In genomic region chr11:103850419-103851165, GRCh38 we compare ENCODE assay signal across 28 cellular contexts.
DNase-seq lines count a peak whose midpoint lies in the region; ATAC-seq and TF ChIP-seq lines count a peak whose summit lies in the region.
"Had no signal": no experiment of that assay in that cellular context is flagged by ENCODE, and none has a peak within 500 bp of the region (broad histone marks: within the 10 kb centered on the region; RNA-seq: fewer than 3 reads in every experiment).

No MANE protein-coding gene starts in this region.

- intact Hi-C loops in body of pancreas (cut with DNase I) (no loop called here), lower lobe of right lung (cut with DNase I) (no loop called here)

- H3K9me3 Mint-ChIP-seq in GM23338: no peaks in the 10 kb centered on the region
- H3K9me3 Mint-ChIP-seq: activated T-cell treated with anti-CD3 and anti-CD28 coated beads, Interleukin-2, amount 50 U/mL, for 24 hours had no signal

- H3K27ac ChIP-seq in GM23338 (ENCODE audit: low read depth): no peak overlapping the region
- H3K27ac ChIP-seq in body of pancreas: peak overlapping the region; percentile 47 to 66 (median 56)
- H3K27ac ChIP-seq in lower lobe of right lung: peak overlapping the region; percentile 5
- H3K27ac ChIP-seq in smooth muscle cell (ENCODE audit: low read depth): peak overlapping the region; percentile 62
- H3K27ac ChIP-seq: BLaER1 treated with 17β-estradiol and CSF1 and Interleukin-3, amounts not matched to agents 10 nM and 100 nM; HL-60; left lung; RWPE1 had no signal

- H3K9me3 ChIP-seq in body of pancreas (no peaks in the 10 kb centered on the region), lower lobe of right lung (no peaks in the 10 kb centered on the region), smooth muscle cell (replicated peaks; ENCODE audit: low read depth) (no peaks in the 10 kb centered on the region)
- H3K9me3 ChIP-seq: adrenal gland, HAP-1, left lung, SK-N-SH, stomach had no signal

- H3K36me3 ChIP-seq in GM23338 (ENCODE audit: insufficient read depth) (no peaks in the 10 kb centered on the region), body of pancreas (replicated peaks in 1 of 2; ENCODE audit: insufficient read depth in 1 of 2, low read depth in 2 of 2) (no peaks in the 10 kb centered on the region), lower lobe of right lung (no peaks in the 10 kb centered on the region), smooth muscle cell (ENCODE audit: low read depth) (no peaks in the 10 kb centered on the region)
- H3K36me3 ChIP-seq: adrenal gland; BLaER1 treated with 17β-estradiol and CSF1 and Interleukin-3, amounts not matched to agents 10 nM and 100 nM; HAP-1; left lung; stomach had no signal

- no peak for TF ChIP-seq CTCF in GM23338 (conservative IDR thresholded peaks at IDR 0.05; ENCODE audit: low read depth in 2 of 2)
- no peak for TF ChIP-seq CTCF in body of pancreas (IDR thresholded peaks at IDR 0.05)
- TF ChIP-seq CTCF in lower lobe of right lung (IDR thresholded peaks at IDR 0.05): no peak
- no peak for TF ChIP-seq CTCF in smooth muscle cell (IDR thresholded peaks at IDR 0.05; ENCODE audit: borderline replicate concordance, insufficient read depth, poor library complexity, severe bottlenecking)

- H3K27ac Mint-ChIP-seq in GM23338: no peak overlapping the region
- H3K27ac Mint-ChIP-seq: activated T-cell treated with anti-CD3 and anti-CD28 coated beads, Interleukin-2, amount 50 U/mL, for 24 hours; progenitor cell of endocrine pancreas had no signal

- H3K9ac ChIP-seq in smooth muscle cell (ENCODE audit: low read depth): no peak overlapping the region
- H3K9ac ChIP-seq: BLaER1 treated with 17β-estradiol and CSF1 and Interleukin-3, amounts not matched to agents 10 nM and 100 nM; SK-N-SH had no signal

- peaks cover 6% of the 10 kb centered on the region; the same call in 1 of the 2 replicates for H3K9me2 ChIP-seq in GM23338 (ENCODE audit: insufficient read depth)
- H3K9me2 ChIP-seq: SK-N-SH had no signal

- TF ChIP-seq POLR2A in body of pancreas (IDR thresholded peaks at IDR 0.05): no peak

- no peaks in the 10 kb centered on the region for H3K4me1 Mint-ChIP-seq in GM23338
- H3K4me1 Mint-ChIP-seq: neural crest cell had no signal

- ATAC-seq in GM23338 (no peak), body of pancreas (peak; percentile 12), lower lobe of right lung (no peak)
- ATAC-seq: HepG2 had no signal

- H3F3A ChIP-seq in GM23338 (replicated peaks; ENCODE audit: low read depth) (no peaks in the 10 kb centered on the region), smooth muscle cell (ENCODE audit: low read depth) (no peaks in the 10 kb centered on the region)

- 42 to 46% methylated on average over 6 of the region's 6 CpGs for WGBS in body of pancreas, 2 donors
- WGBS in smooth muscle cell (ENCODE audit: low lambda C conversion rate): 68% methylated on average over 6 of the region's 6 CpGs

- no peaks in the 10 kb centered on the region for H3K27me3 ChIP-seq in GM23338 (ENCODE audit: insufficient read depth)
- H3K27me3 ChIP-seq in body of pancreas: no peaks in the 10 kb centered on the region
- no peaks in the 10 kb centered on the region for H3K27me3 ChIP-seq in lower lobe of right lung (ENCODE audit: low read depth)
- H3K27me3 ChIP-seq in smooth muscle cell (ENCODE audit: low read depth): no peaks in the 10 kb centered on the region
- H3K27me3 ChIP-seq: adrenal gland; BLaER1 treated with 17β-estradiol and CSF1 and Interleukin-3, amounts not matched to agents 10 nM and 100 nM; left lung; stomach had no signal

- DNase-seq in GM23338 (ENCODE audit: low spot score): no peak
- no peak for DNase-seq in body of pancreas
- no peak for DNase-seq in lower lobe of right lung
- no peak for DNase-seq in smooth muscle cell (lab: John Stamatoyannopoulos, UW; ENCODE audit: unreplicated experiment)
- no peak for DNase-seq in NCI-H1694 (lab: John Stamatoyannopoulos, UW)
- no peak for DNase-seq in NCI-H2107 treated with DMSO at 0.1 percent for 48 hours (lab: John Stamatoyannopoulos, UW; ENCODE audit: unreplicated experiment)
- DNase-seq in activated CD4-positive, alpha-beta T cell treated with anti-CD3 and anti-CD28 coated beads, Interleukin-2, amount 50 U/mL, for 48 hours: no peak
- DNase-seq: activated CD4-positive, alpha-beta T cell treated with anti-CD3 and anti-CD28 coated beads for 4 hours; activated naive CD4-positive, alpha-beta T cell; activated T-cell treated with anti-CD3 and anti-CD28 coated beads, Interleukin-2, amount 50 U/mL, for 24 hours; adrenal gland; caudate nucleus; dermis blood vessel endothelial cell; DND-41; left lung; NCI-H1092 treated with DMSO at 0.1 percent for 48 hours; NCI-H2029 treated with DMSO at 0.1 percent for 48 hours; NCI-H748 treated with DMSO at 0.1 percent for 48 hours; SK-N-SH; stimulated activated CD8-positive, alpha-beta memory T cell treated with anti-CD3 and anti-CD28 coated beads, Interleukin-4, amount 100 ng/mL, for 48 hours; stomach had no signal

- no peak overlapping the region for H3K4me3 Mint-ChIP-seq in GM23338
- H3K4me3 Mint-ChIP-seq: activated T-cell treated with anti-CD3 and anti-CD28 coated beads, Interleukin-2, amount 50 U/mL, for 24 hours; neural crest cell had no signal

- no peaks in the 10 kb centered on the region for H3K27me3 Mint-ChIP-seq in GM23338 (ENCODE audit: insufficient read depth, low read depth, poor library complexity)
- H3K27me3 Mint-ChIP-seq: activated T-cell treated with anti-CD3 and anti-CD28 coated beads, Interleukin-2, amount 50 U/mL, for 24 hours had no signal

- 0 out of 2 replicates have a peak overlapping the region, but pooled peaks have one; percentile 52 for H2AFZ ChIP-seq in GM23338
- H2AFZ ChIP-seq in smooth muscle cell (ENCODE audit: low read depth): peak overlapping the region; percentile 46

- H3K4me1 ChIP-seq in GM23338 (ENCODE audit: insufficient read depth) (no peaks in the 10 kb centered on the region), body of pancreas (peaks cover 27% of the 10 kb centered on the region), lower lobe of right lung (no peaks in the 10 kb centered on the region), smooth muscle cell (ENCODE audit: low read depth) (peaks cover 3% of the 10 kb centered on the region)
- H3K4me1 ChIP-seq: BLaER1 treated with 17β-estradiol and CSF1 and Interleukin-3, amounts not matched to agents 10 nM and 100 nM; HAP-1; left lung had no signal

- no peaks in the 10 kb centered on the region for H4K20me1 ChIP-seq in GM23338 (replicated peaks; ENCODE audit: insufficient read depth)
- no peaks in the 10 kb centered on the region for H4K20me1 ChIP-seq in smooth muscle cell (ENCODE audit: low read depth)
- H4K20me1 ChIP-seq: BLaER1 treated with 17β-estradiol and CSF1 and Interleukin-3, amounts not matched to agents 10 nM and 100 nM had no signal

- H3K4me3 ChIP-seq in GM23338 (no peak overlapping the region), body of pancreas (no peak overlapping the region), lower lobe of right lung (no peak overlapping the region), smooth muscle cell (no peak overlapping the region)
- H3K4me3 ChIP-seq: adrenal gland; BLaER1 treated with 17β-estradiol and CSF1 and Interleukin-3, amounts not matched to agents 10 nM and 100 nM; HAP-1; left lung; stomach had no signal

- H3K36me3 Mint-ChIP-seq in GM23338 (ENCODE audit: low read depth): no peaks in the 10 kb centered on the region

- H3K4me2 ChIP-seq in GM23338 (no peak overlapping the region), smooth muscle cell (peak overlapping the region; percentile 18)
- H3K4me2 ChIP-seq: BLaER1 treated with 17β-estradiol and CSF1 and Interleukin-3, amounts not matched to agents 10 nM and 100 nM; SK-N-SH had no signal

- H3K79me2 ChIP-seq in GM23338 (replicated peaks; ENCODE audit: insufficient read depth) (no peaks in the 10 kb centered on the region), smooth muscle cell (ENCODE audit: low read depth) (no peaks in the 10 kb centered on the region)

TF ChIP-seq in GM23338, 12 proteins besides CTCF, POLR2A, EP300 and RAD21 (continues in another document):
- TF ChIP-seq ZNF331 (CRISPR knock-in tag; IDR thresholded peaks at IDR 0.05; ENCODE audit: low read depth) (no peak), EZH2phosphoT487 (IDR thresholded peaks at IDR 0.05; ENCODE audit: unreplicated experiment) (no peak), CREB1 (CRISPR knock-in tag; IDR thresholded peaks at IDR 0.05; ENCODE audit: low read depth) (no peak)
